Comparison of ENCODE assay signal across 1 cellular context in genomic region chr5:170527998-170528397, GRCh38.
TF ChIP-seq lines count a peak whose summit lies in the region.

No MANE protein-coding gene starts in this region.

TF ChIP-seq in GM23338, 12 proteins besides CTCF, POLR2A, EP300 and RAD21 (continued from another document):
- TF ChIP-seq ZNF462 (CRISPR knock-in tag; IDR thresholded peaks at IDR 0.05) (no peak), REST (IDR thresholded peaks at IDR 0.05; ENCODE audit: unreplicated experiment) (no peak), ZNF331 (CRISPR knock-in tag; IDR thresholded peaks at IDR 0.05; ENCODE audit: low read depth) (no peak), NANOG (IDR thresholded peaks at IDR 0.05; ENCODE audit: borderline replicate concordance) (no peak), ZNF114 (CRISPR knock-in tag; IDR thresholded peaks at IDR 0.05) (no peak)
